In the genomic region with DNA sequence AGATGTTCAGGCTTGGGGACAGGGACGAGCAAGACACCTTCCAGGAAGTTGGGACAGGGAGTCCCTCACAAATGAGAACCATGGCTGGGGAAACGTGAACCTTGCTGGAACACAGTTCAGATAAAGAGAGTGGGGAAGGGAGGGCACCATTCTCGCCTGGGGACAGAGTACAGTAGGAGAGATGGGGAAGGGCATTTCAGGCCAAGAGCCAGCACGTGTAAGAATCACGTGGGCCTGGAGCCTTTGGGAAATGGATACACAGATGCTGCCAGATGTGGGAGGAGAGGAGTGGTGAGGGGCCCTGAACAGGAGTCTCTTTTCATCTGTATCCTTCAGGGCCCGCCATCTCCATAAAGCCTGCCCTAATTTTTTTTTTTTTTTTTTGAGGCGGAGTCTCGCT, we compare ENCODE assay signal across 8 cellular contexts. TPM values are rescaled to one million over a fixed set of nuclear protein-coding genes. Genes with fewer than 3 reads are reported as not detected.
DNase-seq lines count a peak whose midpoint lies in the region; TF ChIP-seq lines count a peak whose summit lies in the region.
"Had no signal": no experiment of that assay in that cellular context is flagged by ENCODE, and none has a peak within 500 bp of the region (broad histone marks: within the 10 kb centered on the region; RNA-seq: fewer than 3 reads in every experiment).

No MANE protein-coding gene starts in this region.

- peaks cover 23% of the 10 kb centered on the region for H3K4me1 Mint-ChIP-seq in nephron progenitor cell

- H3K9me3 Mint-ChIP-seq in nephron progenitor cell: no peaks in the 10 kb centered on the region

- H3K27me3 ChIP-seq in H7 (ENCODE audit: control insufficient read depth, insufficient read depth, low read length): no peaks in the 10 kb centered on the region

- TF ChIP-seq CTCF in nephron progenitor cell (IDR thresholded peaks at IDR 0.05): no peak

- H3K27ac Mint-ChIP-seq in nephron progenitor cell: peak overlapping the region; percentile 57

- DNase-seq in H7 (peak; percentile 26), epithelial cell of prostate (ENCODE audit: low read depth, low spot score) (no peak), nephron progenitor cell (no peak), NCI-H2081 (lab: John Stamatoyannopoulos, UW) (no peak), AG08395 (ENCODE audit: low spot score) (no peak)
- no peak for DNase-seq in activated CD4-positive, alpha-beta T cell treated with anti-CD3 and anti-CD28 coated beads for 4 hours
- DNase-seq: central memory CD4-positive, alpha-beta T cell; NCI-H524 had no signal

- no peaks in the 10 kb centered on the region for H3K36me3 ChIP-seq in H7 (replicated peaks; ENCODE audit: control insufficient read depth, insufficient read depth, low read length)

- no peak overlapping the region for H3K4me3 ChIP-seq in H7 (ENCODE audit: insufficient read depth, low read depth, low read length)

- H3K4me3 Mint-ChIP-seq in nephron progenitor cell: no peak overlapping the region

- H3K27me3 Mint-ChIP-seq in nephron progenitor cell (ENCODE audit: low read depth, poor library complexity): peaks cover 6% of the 10 kb centered on the region

- no peaks in the 10 kb centered on the region for H3K36me3 Mint-ChIP-seq in nephron progenitor cell (ENCODE audit: low read depth)

- peak overlapping the region; percentile 74 for H3K27ac ChIP-seq in epithelial cell of prostate

RNA-seq across cellular contexts. Expression of gene CLTB, which starts 13.7 kb away (rescaled TPM):
- 50.5 and 67.2 TPM in 2 replicates for total RNA-seq in H7 (2014; rRNA removed; shearing (Covaris generic))

RNA-seq across cellular contexts. Expression of gene HIGD2A, which starts 14.1 kb away (rescaled TPM):
- 232 and 237 TPM in 2 replicates for total RNA-seq in H7 (2014; rRNA removed; shearing (Covaris generic))

RNA-seq across cellular contexts. Expression of gene NOP16, which starts 14.3 kb away (rescaled TPM):
- total RNA-seq in H7 (2014; rRNA removed; shearing (Covaris generic)): 46.9 and 56.2 TPM in 2 replicates

RNA-seq across cellular contexts. Expression of gene ARL10, which starts 37.4 kb away (rescaled TPM):
- total RNA-seq in H7 (2014; rRNA removed; shearing (Covaris generic)): 3.3 and 6.7 TPM in 2 replicates

RNA-seq across cellular contexts. Expression of gene KIAA1191, which starts 41.1 kb away (rescaled TPM):
- 77.3 and 78.2 TPM in 2 replicates for total RNA-seq in H7 (2014; rRNA removed; shearing (Covaris generic))
